In the genomic region with DNA sequence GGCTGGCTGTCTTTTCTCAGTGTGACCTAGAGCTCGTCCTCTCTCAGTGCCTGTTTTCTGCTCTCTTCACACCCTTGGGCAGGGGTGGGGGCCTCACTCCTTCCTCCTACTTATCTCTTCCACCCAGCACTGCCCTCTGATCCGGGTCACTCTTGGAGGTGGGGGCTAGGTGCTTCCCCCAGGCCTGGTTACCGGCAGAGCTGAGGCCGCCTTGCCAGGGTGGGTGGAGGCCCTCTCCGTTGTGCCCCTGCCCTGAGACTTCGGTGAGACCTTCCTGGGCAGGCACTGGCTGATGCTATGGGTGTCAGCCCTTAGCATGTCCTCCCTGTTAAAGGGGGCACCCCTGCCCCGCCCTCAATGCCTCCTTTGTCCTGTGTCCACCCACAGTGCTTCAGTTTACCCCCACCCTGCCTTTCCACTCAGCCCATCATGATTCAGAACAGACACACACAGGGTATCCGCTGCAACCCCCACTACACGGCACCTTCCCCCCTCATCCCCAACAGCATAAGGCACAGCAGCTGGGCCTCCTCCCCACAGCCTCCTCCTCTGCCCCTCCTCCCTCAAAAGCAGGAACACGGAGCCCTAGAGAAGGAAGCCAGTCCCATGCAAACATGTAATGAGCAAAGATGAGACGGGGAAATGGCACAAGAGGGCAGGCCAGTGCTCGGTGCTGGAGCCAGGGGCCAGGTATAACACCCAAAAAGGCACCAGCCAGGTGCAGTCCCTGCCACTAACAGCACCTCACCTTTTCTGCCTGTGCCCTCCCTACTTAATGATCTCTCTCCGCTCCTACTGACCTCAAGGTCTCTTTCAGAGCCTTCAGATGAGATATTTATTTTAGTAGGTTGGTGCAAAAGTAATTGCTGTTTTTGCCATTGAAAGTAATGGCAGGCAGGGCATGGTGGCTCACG, we compare ENCODE assay signal across 1 cellular context.
A peak's percentile ranks its signal among the peaks of the same experiment; 100 is the strongest.
TF ChIP-seq lines count a peak whose summit lies in the region.

No MANE protein-coding gene starts in this region.

TF ChIP-seq in K562, 482 proteins besides CTCF, POLR2A, EP300 and RAD21 (continued from another document and continues in another):
- TF ChIP-seq MAFK (IDR thresholded peaks at IDR 0.05; ENCODE audit: low read length) (no peak), ZSCAN29 (IDR thresholded peaks at IDR 0.05) (no peak), BMI1 (IDR thresholded peaks at IDR 0.05; ENCODE audit: low read length) (no peak), ERF (CRISPR knock-in tag; IDR thresholded peaks at IDR 0.05) (no peak), TGIF2 (CRISPR knock-in tag; IDR thresholded peaks at IDR 0.05) (no peak), FOXA3 (CRISPR knock-in tag; conservative IDR thresholded peaks at IDR 0.05 in 1 of 2, IDR thresholded peaks at IDR 0.05 in 1 of 2) (no peak), U2AF1 (optimal IDR thresholded peaks at IDR 0.05; ENCODE audit: low read depth, low read length) (no peak), EGR1 (conservative IDR thresholded peaks at IDR 0.05) (peak; percentile 54), YBX1 (IDR thresholded peaks at IDR 0.05) (no peak), HDAC1 (IDR thresholded peaks at IDR 0.05) (peak in 1 of 2 experiments; percentile 82; a peak in 2 of 4 replicates), ZNF280A (IDR thresholded peaks at IDR 0.05; ENCODE audit: low read depth, partially characterized antibody) (no peak), FOS (IDR thresholded peaks at IDR 0.05; ENCODE audit: extremely low read depth, insufficient read length) (no peak), MBD2 (IDR thresholded peaks at IDR 0.05; ENCODE audit: borderline replicate concordance, low read depth) (peak; percentile 79), MEF2A (IDR thresholded peaks at IDR 0.05; ENCODE audit: control insufficient read depth, low read depth, low read length) (no peak), SETDB1 (IDR thresholded peaks at IDR 0.05; ENCODE audit: low read length) (no peak), CHD1 (IDR thresholded peaks at IDR 0.05; ENCODE audit: low read length) (no peak), CREBBP (IDR thresholded peaks at IDR 0.05; ENCODE audit: low read depth, low read length) (no peak), ZNF830 (CRISPR knock-in tag; IDR thresholded peaks at IDR 0.05) (no peak), ASH1L (IDR thresholded peaks at IDR 0.05; ENCODE audit: borderline replicate concordance, low read depth, partially characterized antibody) (no peak), SMARCC2 (IDR thresholded peaks at IDR 0.05; ENCODE audit: low read depth) (peak; percentile 62; the same call in 1 of the 2 replicates), ZNF41 (CRISPR knock-in tag; conservative IDR thresholded peaks at IDR 0.05) (no peak), NCOA6 (IDR thresholded peaks at IDR 0.05) (no peak), IRF9 (tag; IDR thresholded peaks at IDR 0.05) (no peak), GTF2E2 (tag; IDR thresholded peaks at IDR 0.05) (no peak)
- TF ChIP-seq, protein P1, sequence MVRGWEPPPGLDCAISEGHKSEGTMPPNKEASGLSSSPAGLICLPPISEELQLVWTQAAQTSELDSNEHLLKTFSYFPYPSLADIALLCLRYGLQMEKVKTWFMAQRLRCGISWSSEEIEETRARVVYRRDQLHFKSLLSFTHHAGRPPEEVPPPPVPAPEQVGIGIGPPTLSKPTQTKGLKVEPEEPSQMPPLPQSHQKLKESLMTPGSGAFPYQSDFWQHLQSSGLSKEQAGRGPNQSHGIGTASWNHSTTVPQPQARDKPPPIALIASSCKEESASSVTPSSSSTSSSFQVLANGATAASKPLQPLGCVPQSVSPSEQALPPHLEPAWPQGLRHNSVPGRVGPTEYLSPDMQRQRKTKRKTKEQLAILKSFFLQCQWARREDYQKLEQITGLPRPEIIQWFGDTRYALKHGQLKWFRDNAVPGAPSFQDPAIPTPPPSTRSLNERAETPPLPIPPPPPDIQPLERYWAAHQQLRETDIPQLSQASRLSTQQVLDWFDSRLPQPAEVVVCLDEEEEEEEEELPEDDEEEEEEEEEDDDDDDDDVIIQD (CRISPR knock-in tag; IDR thresholded peaks at IDR 0.05): no peak
- TF ChIP-seq, protein P2, sequence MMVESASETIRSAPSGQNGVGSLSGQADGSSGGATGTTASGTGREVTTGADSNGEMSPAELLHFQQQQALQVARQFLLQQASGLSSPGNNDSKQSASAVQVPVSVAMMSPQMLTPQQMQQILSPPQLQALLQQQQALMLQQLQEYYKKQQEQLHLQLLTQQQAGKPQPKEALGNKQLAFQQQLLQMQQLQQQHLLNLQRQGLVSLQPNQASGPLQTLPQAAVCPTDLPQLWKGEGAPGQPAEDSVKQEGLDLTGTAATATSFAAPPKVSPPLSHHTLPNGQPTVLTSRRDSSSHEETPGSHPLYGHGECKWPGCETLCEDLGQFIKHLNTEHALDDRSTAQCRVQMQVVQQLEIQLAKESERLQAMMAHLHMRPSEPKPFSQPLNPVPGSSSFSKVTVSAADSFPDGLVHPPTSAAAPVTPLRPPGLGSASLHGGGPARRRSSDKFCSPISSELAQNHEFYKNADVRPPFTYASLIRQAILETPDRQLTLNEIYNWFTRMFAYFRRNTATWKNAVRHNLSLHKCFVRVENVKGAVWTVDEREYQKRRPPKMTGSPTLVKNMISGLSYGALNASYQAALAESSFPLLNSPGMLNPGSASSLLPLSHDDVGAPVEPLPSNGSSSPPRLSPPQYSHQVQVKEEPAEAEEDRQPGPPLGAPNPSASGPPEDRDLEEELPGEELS (CRISPR knock-in tag; IDR thresholded peaks at IDR 0.05; ENCODE audit: borderline replicate concordance): no peak
- TF ChIP-seq, protein P3, sequence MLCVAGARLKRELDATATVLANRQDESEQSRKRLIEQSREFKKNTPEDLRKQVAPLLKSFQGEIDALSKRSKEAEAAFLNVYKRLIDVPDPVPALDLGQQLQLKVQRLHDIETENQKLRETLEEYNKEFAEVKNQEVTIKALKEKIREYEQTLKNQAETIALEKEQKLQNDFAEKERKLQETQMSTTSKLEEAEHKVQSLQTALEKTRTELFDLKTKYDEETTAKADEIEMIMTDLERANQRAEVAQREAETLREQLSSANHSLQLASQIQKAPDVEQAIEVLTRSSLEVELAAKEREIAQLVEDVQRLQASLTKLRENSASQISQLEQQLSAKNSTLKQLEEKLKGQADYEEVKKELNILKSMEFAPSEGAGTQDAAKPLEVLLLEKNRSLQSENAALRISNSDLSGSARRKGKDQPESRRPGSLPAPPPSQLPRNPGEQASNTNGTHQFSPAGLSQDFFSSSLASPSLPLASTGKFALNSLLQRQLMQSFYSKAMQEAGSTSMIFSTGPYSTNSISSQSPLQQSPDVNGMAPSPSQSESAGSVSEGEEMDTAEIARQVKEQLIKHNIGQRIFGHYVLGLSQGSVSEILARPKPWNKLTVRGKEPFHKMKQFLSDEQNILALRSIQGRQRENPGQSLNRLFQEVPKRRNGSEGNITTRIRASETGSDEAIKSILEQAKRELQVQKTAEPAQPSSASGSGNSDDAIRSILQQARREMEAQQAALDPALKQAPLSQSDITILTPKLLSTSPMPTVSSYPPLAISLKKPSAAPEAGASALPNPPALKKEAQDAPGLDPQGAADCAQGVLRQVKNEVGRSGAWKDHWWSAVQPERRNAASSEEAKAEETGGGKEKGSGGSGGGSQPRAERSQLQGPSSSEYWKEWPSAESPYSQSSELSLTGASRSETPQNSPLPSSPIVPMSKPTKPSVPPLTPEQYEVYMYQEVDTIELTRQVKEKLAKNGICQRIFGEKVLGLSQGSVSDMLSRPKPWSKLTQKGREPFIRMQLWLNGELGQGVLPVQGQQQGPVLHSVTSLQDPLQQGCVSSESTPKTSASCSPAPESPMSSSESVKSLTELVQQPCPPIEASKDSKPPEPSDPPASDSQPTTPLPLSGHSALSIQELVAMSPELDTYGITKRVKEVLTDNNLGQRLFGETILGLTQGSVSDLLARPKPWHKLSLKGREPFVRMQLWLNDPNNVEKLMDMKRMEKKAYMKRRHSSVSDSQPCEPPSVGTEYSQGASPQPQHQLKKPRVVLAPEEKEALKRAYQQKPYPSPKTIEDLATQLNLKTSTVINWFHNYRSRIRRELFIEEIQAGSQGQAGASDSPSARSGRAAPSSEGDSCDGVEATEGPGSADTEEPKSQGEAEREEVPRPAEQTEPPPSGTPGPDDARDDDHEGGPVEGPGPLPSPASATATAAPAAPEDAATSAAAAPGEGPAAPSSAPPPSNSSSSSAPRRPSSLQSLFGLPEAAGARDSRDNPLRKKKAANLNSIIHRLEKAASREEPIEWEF (CRISPR knock-in tag; IDR thresholded peaks at IDR 0.05): no peak
- TF ChIP-seq, protein P4, sequence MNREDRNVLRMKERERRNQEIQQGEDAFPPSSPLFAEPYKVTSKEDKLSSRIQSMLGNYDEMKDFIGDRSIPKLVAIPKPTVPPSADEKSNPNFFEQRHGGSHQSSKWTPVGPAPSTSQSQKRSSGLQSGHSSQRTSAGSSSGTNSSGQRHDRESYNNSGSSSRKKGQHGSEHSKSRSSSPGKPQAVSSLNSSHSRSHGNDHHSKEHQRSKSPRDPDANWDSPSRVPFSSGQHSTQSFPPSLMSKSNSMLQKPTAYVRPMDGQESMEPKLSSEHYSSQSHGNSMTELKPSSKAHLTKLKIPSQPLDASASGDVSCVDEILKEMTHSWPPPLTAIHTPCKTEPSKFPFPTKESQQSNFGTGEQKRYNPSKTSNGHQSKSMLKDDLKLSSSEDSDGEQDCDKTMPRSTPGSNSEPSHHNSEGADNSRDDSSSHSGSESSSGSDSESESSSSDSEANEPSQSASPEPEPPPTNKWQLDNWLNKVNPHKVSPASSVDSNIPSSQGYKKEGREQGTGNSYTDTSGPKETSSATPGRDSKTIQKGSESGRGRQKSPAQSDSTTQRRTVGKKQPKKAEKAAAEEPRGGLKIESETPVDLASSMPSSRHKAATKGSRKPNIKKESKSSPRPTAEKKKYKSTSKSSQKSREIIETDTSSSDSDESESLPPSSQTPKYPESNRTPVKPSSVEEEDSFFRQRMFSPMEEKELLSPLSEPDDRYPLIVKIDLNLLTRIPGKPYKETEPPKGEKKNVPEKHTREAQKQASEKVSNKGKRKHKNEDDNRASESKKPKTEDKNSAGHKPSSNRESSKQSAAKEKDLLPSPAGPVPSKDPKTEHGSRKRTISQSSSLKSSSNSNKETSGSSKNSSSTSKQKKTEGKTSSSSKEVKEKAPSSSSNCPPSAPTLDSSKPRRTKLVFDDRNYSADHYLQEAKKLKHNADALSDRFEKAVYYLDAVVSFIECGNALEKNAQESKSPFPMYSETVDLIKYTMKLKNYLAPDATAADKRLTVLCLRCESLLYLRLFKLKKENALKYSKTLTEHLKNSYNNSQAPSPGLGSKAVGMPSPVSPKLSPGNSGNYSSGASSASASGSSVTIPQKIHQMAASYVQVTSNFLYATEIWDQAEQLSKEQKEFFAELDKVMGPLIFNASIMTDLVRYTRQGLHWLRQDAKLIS (CRISPR knock-in tag; IDR thresholded peaks at IDR 0.05): no peak
- TF ChIP-seq, protein P5, sequence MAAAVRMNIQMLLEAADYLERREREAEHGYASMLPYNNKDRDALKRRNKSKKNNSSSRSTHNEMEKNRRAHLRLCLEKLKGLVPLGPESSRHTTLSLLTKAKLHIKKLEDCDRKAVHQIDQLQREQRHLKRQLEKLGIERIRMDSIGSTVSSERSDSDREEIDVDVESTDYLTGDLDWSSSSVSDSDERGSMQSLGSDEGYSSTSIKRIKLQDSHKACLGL (CRISPR knock-in tag; IDR thresholded peaks at IDR 0.05; ENCODE audit: borderline replicate concordance, poor library complexity, severe bottlenecking): no peak
- TF ChIP-seq, protein P6, sequence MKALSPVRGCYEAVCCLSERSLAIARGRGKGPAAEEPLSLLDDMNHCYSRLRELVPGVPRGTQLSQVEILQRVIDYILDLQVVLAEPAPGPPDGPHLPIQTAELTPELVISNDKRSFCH (CRISPR knock-in tag; IDR thresholded peaks at IDR 0.05): no peak
- TF ChIP-seq, protein P6 (tag; IDR thresholded peaks at IDR 0.05): peak; percentile 87
- TF ChIP-seq, protein P7, sequence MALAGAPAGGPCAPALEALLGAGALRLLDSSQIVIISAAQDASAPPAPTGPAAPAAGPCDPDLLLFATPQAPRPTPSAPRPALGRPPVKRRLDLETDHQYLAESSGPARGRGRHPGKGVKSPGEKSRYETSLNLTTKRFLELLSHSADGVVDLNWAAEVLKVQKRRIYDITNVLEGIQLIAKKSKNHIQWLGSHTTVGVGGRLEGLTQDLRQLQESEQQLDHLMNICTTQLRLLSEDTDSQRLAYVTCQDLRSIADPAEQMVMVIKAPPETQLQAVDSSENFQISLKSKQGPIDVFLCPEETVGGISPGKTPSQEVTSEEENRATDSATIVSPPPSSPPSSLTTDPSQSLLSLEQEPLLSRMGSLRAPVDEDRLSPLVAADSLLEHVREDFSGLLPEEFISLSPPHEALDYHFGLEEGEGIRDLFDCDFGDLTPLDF (CRISPR knock-in tag; IDR thresholded peaks at IDR 0.05): no peak
- TF ChIP-seq, protein P8, sequence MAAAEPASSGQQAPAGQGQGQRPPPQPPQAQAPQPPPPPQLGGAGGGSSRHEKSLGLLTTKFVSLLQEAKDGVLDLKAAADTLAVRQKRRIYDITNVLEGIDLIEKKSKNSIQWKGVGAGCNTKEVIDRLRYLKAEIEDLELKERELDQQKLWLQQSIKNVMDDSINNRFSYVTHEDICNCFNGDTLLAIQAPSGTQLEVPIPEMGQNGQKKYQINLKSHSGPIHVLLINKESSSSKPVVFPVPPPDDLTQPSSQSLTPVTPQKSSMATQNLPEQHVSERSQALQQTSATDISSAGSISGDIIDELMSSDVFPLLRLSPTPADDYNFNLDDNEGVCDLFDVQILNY (CRISPR knock-in tag; IDR thresholded peaks at IDR 0.05): no peak
- TF ChIP-seq, protein P9, sequence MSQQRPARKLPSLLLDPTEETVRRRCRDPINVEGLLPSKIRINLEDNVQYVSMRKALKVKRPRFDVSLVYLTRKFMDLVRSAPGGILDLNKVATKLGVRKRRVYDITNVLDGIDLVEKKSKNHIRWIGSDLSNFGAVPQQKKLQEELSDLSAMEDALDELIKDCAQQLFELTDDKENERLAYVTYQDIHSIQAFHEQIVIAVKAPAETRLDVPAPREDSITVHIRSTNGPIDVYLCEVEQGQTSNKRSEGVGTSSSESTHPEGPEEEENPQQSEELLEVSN (IDR thresholded peaks at IDR 0.05; ENCODE audit: borderline replicate concordance in 1 of 2, extremely low read depth in 1 of 2, insufficient read depth in 1 of 2, insufficient read length in 1 of 2, low read depth in 1 of 2, low read length in 1 of 2, poor library complexity in 1 of 2, severe bottlenecking in 1 of 2): peak; percentile 23 to 51
